In genomic region chr11:76664578-76665061, GRCh38 we compare ENCODE assay signal across 9 cellular contexts. TPM values are rescaled to one million over a fixed set of nuclear protein-coding genes. Genes with fewer than 3 reads are reported as not detected.
A peak's percentile ranks its signal among the peaks of the same experiment; 100 is the strongest.
DNase-seq lines count a peak whose midpoint lies in the region; ATAC-seq, FAIRE-seq and TF ChIP-seq lines count a peak whose summit lies in the region.
"Had no signal": no experiment of that assay in that cellular context is flagged by ENCODE, and none has a peak within 500 bp of the region (broad histone marks: within the 10 kb centered on the region; RNA-seq: fewer than 3 reads in every experiment).

No MANE protein-coding gene starts in this region.

- intact Hi-C loops in Right ventricle myocardium inferior (cut with DNase I), result no loop called here
- intact Hi-C loops in left ventricle myocardium superior (cut with micrococcal nuclease), result loop anchor here (10.0 kb wide), 1 partner anchor 60 kb away; no protein-coding TSS in a partner anchor
- intact Hi-C loops in kidney (cut with DNase I), result no loop called here

- WGBS in upper lobe of left lung, 2 donors, result 43 to 48% methylated on average over 11 of the region's 11 CpGs
- WGBS in tibial nerve, 2 donors, result 41 to 49% methylated on average over 11 of the region's 11 CpGs

- ATAC-seq in Right ventricle myocardium inferior (no peak), left ventricle myocardium superior (no peak), upper lobe of left lung (ENCODE audit: low FRiP score in 2 of 2) (no peak), GM19351 (IDR thresholded peaks at IDR 0.05; ENCODE audit: unreplicated experiment) (no peak)
- peak; percentile 72 for ATAC-seq in activated CD8-positive, alpha-beta T cell treated with anti-CD3 and anti-CD28 coated beads, Interleukin-2, amount 10 ng/mL, durations not matched to agents 7 days and 5 days

- CTCF ChIA-PET in activated CD8-positive, alpha-beta T cell treated with anti-CD3 and anti-CD28 coated beads, Interleukin-2, amount 10 ng/mL, durations not matched to agents 7 days and 5 days (lab: Charles Lee), result interaction anchor here (0.7 to 1.3 kb wide), 6 partner anchors 16 to 456 kb away, joined by 3 to 6 read pairs (median 4); no protein-coding TSS in a partner anchor

- POLR2A ChIA-PET in activated CD8-positive, alpha-beta T cell treated with anti-CD3 and anti-CD28 coated beads, Interleukin-2, amount 10 ng/mL, durations not matched to agents 7 days and 5 days (lab: Charles Lee), result interaction anchor here (1.2 kb wide), 1 partner anchor 27 kb away, joined by 3 read pairs; no protein-coding TSS in a partner anchor

- peaks cover 17% of the 10 kb centered on the region for H3K27me3 Mint-ChIP-seq in activated CD8-positive, alpha-beta T cell treated with anti-CD3 and anti-CD28 coated beads, Interleukin-2, amount 10 ng/mL, durations not matched to agents 7 days and 5 days (ENCODE audit: low read depth)

- H3K27ac ChIP-seq in kidney (ENCODE audit: low read depth in 2 of 2, low read length in 2 of 2) (peak overlapping the region in 1 of 2 donors; percentile 20), upper lobe of left lung (peak overlapping the region; percentile 82 to 91 (median 86)), tibial nerve (peak overlapping the region in 1 of 4 donors; percentile 84)

- no peak for TF ChIP-seq EP300 in upper lobe of left lung (IDR thresholded peaks at IDR 0.05)
- TF ChIP-seq EP300 in tibial nerve (IDR thresholded peaks at IDR 0.05), result no peak

- H3K27me3 ChIP-seq in upper lobe of left lung (no peaks in the 10 kb centered on the region), tibial nerve (no peaks in the 10 kb centered on the region)

- no peak overlapping the region for H3K4me3 ChIP-seq in kidney (ENCODE audit: low read length in 2 of 2)
- no peak overlapping the region for H3K4me3 ChIP-seq in upper lobe of left lung
- H3K4me3 ChIP-seq in tibial nerve, result no peak overlapping the region

- DNase-seq in Right ventricle myocardium inferior (ENCODE audit: missing footprints) (peak; percentile 16), left ventricle myocardium superior (no peak), kidney (peak; percentile 73), upper lobe of left lung (no peak), NCI-H748 (lab: John Stamatoyannopoulos, UW; ENCODE audit: unreplicated experiment) (no peak), tibial nerve (ENCODE audit: low spot score in 2 of 2) (no peak)
- DNase-seq in activated CD8-positive, alpha-beta T cell treated with anti-CD3 and anti-CD28 coated beads, Interleukin-2, amount 10 ng/mL, durations not matched to agents 7 days and 5 days, result peak; percentile 64
- DNase-seq: effector memory CD4-positive, alpha-beta T cell had no signal

- H3K9me3 Mint-ChIP-seq in activated CD8-positive, alpha-beta T cell treated with anti-CD3 and anti-CD28 coated beads, Interleukin-2, amount 10 ng/mL, durations not matched to agents 7 days and 5 days (ENCODE audit: insufficient read depth), result no peaks in the 10 kb centered on the region

- TF ChIP-seq CTCF in kidney (IDR thresholded peaks at IDR 0.05; ENCODE audit: borderline replicate concordance, extremely low read depth, insufficient read depth), result no peak
- no peak for TF ChIP-seq CTCF in upper lobe of left lung (IDR thresholded peaks at IDR 0.05)
- no peak for TF ChIP-seq CTCF in tibial nerve (IDR thresholded peaks at IDR 0.05)

- H3K27ac Mint-ChIP-seq in activated CD8-positive, alpha-beta T cell treated with anti-CD3 and anti-CD28 coated beads, Interleukin-2, amount 10 ng/mL, durations not matched to agents 7 days and 5 days, result peak overlapping the region; percentile 86

- no peak overlapping the region for H3K9ac ChIP-seq in kidney (ENCODE audit: low read length in 2 of 2)

- H3K4me1 ChIP-seq in kidney (ENCODE audit: control insufficient read depth in 1 of 2, insufficient read depth in 1 of 2, low read depth in 1 of 2, low read length in 2 of 2), result peaks cover 9 to 11% of the 10 kb centered on the region in 2 donors
- H3K4me1 ChIP-seq in upper lobe of left lung, result peaks cover 14 to 29% (median 28%) of the 10 kb centered on the region in 4 donors
- peaks cover 0 to 59% (median 7%) of the 10 kb centered on the region in 4 donors for H3K4me1 ChIP-seq in tibial nerve

- peaks cover 31% of the 10 kb centered on the region for H3K4me1 Mint-ChIP-seq in activated CD8-positive, alpha-beta T cell treated with anti-CD3 and anti-CD28 coated beads, Interleukin-2, amount 10 ng/mL, durations not matched to agents 7 days and 5 days (ENCODE audit: low read depth)

- no peak for FAIRE-seq in kidney (lab: Jason Lieb, UNC)

- TF ChIP-seq POLR2A in upper lobe of left lung (IDR thresholded peaks at IDR 0.05), result no peak
- no peak for TF ChIP-seq POLR2A in tibial nerve (IDR thresholded peaks at IDR 0.05)

- H3K4me3 Mint-ChIP-seq in activated CD8-positive, alpha-beta T cell treated with anti-CD3 and anti-CD28 coated beads, Interleukin-2, amount 10 ng/mL, durations not matched to agents 7 days and 5 days, result peak overlapping the region; percentile 32

- H3K36me3 ChIP-seq in kidney (ENCODE audit: control insufficient read depth in 1 of 2, insufficient read depth in 2 of 2, low read length in 2 of 2) (peaks cover 0 to 12% of the 10 kb centered on the region in 2 donors), upper lobe of left lung (peaks cover 0 to 50% (median 10%) of the 10 kb centered on the region in 4 donors), tibial nerve (peaks cover 0 to 15% (median 0%) of the 10 kb centered on the region in 3 donors)

- H3K9me3 ChIP-seq in kidney (ENCODE audit: control insufficient read depth in 1 of 2, low read length in 2 of 2), result no peaks in the 10 kb centered on the region
- H3K9me3 ChIP-seq in upper lobe of left lung, result no peaks in the 10 kb centered on the region
- no peaks in the 10 kb centered on the region for H3K9me3 ChIP-seq in tibial nerve

- H3K36me3 Mint-ChIP-seq in activated CD8-positive, alpha-beta T cell treated with anti-CD3 and anti-CD28 coated beads, Interleukin-2, amount 10 ng/mL, durations not matched to agents 7 days and 5 days (ENCODE audit: low read depth), result no peaks in the 10 kb centered on the region

RNA-seq across cellular contexts. Expression of gene LRRC32, which starts 5.9 kb away (rescaled TPM):
- 32.5 TPM for total RNA-seq in Right ventricle myocardium inferior
- total RNA-seq in left ventricle myocardium superior, result 30.8 TPM
- under 1 TPM; 0.23 to 0.32 TPM for total RNA-seq in activated CD8-positive, alpha-beta T cell treated with anti-CD3 and anti-CD28 coated beads, Interleukin-2, amount 10 ng/mL, durations not matched to agents 7 days and 5 days
- 136 TPM for total RNA-seq in kidney
- polyA plus RNA-seq in kidney (ENCODE audit: insufficient read depth, low read depth, low replicate concordance), result 105 TPM
- 100 to 1,000 TPM in 1 of 6 donors, 10 to 100 TPM in 5; 41.3 to 118 (median 60.3) TPM for total RNA-seq in upper lobe of left lung
- total RNA-seq in tibial nerve, result 100 to 1,000 TPM in 1 of 4 donors, 10 to 100 TPM in 3; 45.0 to 117 (median 73.4) TPM

Comparison
In these comparisons a context has a peak if more than half of its experiments do, and no peak if none do; other contexts are left out.
1. DNase-seq: peak in Right ventricle myocardium inferior (single experiment), activated CD8-positive, alpha-beta T cell treated with anti-CD3 and anti-CD28 coated beads, Interleukin-2, amount 10 ng/mL, durations not matched to agents 7 days and 5 days (single experiment) and kidney (single experiment); none in left ventricle myocardium superior (single experiment), upper lobe of left lung (0 of 2), NCI-H748 (single experiment) and tibial nerve (0 of 2).
2. RNA of gene LRRC32, which starts 5.9 kb away (total RNA-seq): 136 TPM in kidney (single experiment), 45.0 to 117 TPM in tibial nerve, 41.3 to 118 TPM in upper lobe of left lung, 32.5 TPM in Right ventricle myocardium inferior (single experiment) and 30.8 TPM in left ventricle myocardium superior (single experiment); 0.23 to 0.32 TPM in activated CD8-positive, alpha-beta T cell treated with anti-CD3 and anti-CD28 coated beads, Interleukin-2, amount 10 ng/mL, durations not matched to agents 7 days and 5 days; every median in the first group is over 10 times any median in the second.